ENCODE assay signal across 26 cellular contexts in the genomic region with DNA sequence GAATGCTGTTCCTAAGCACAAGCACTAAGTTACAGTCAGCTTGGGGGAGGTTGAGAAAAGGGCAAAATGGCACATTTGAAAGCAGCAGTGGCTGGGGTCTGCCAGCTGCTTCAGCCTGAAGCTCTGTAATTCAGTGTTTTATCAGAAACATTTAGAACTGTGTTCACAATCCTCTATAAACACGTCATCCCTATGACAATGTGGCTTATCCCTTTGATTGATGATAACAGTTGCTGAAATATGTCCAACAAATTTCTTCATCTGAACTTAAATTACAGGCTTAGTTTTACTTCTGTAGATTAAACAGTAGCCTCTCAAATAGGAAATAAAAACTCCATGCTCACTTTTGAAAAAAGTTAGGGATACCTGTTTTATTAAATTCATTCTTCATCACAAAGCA.
DNase-seq lines count a peak whose midpoint lies in the region; TF ChIP-seq lines count a peak whose summit lies in the region.
"Had no signal": no experiment of that assay in that cellular context is flagged by ENCODE, and none has a peak within 500 bp of the region (broad histone marks: within the 10 kb centered on the region; RNA-seq: fewer than 3 reads in every experiment).

No MANE protein-coding gene starts in this region.

- no peak for TF ChIP-seq CTCF in esophagus muscularis mucosa (IDR thresholded peaks at IDR 0.05)

- TF ChIP-seq POLR2A in esophagus muscularis mucosa (IDR thresholded peaks at IDR 0.05; ENCODE audit: low read depth): no peak

- peak overlapping the region in 3 of 4 donors; percentile 50 to 63 (median 60) for H3K27ac ChIP-seq in esophagus muscularis mucosa (replicated peaks in 1 of 4)
- H3K27ac ChIP-seq: gastrocnemius medialis, prostate gland, spleen, testis had no signal

- H3K4me1 ChIP-seq in esophagus muscularis mucosa: peaks cover 3 to 23% (median 16%) of the 10 kb centered on the region in 4 donors
- H3K4me1 ChIP-seq: gastrocnemius medialis, prostate gland, spleen had no signal

- DNase-seq in AG20443 (ENCODE audit: low spot score) (peak; percentile 36), NCI-H226 (peak; percentile 32), esophagus muscularis mucosa (ENCODE audit: extremely low spot score) (peak; percentile 75), myocyte (ENCODE audit: low read depth) (peak; percentile 69), inferior parietal cortex (ENCODE audit: extremely low spot score) (no peak)
- no peak for DNase-seq in stimulated activated CD4-positive, alpha-beta T cell treated with anti-CD3 and anti-CD28 coated beads, Interleukin-15, amount 100 ng/mL, for 24 hours
- DNase-seq in NK-92 treated with Interleukin-12 subunit alpha and Interleukin-12 subunit beta, amount 100 ng/mL, for 24 hours (lab: John Stamatoyannopoulos, UW): no peak
- DNase-seq in effector CD4-positive, alpha-beta T cell: no peak
- DNase-seq: ACHN; activated B cell treated with CpG ODN at 0.5 μM for 24 hours; activated CD8-positive, alpha-beta T cell treated with anti-CD3 and anti-CD28 coated beads for 36 hours; activated T-cell treated with anti-CD3 and anti-CD28 coated beads, Interleukin-2, amount 50 U/mL, for 1 hour; CD4-positive, CD25-positive, alpha-beta regulatory T cell; endodermal cell; gastrocnemius medialis; HFFc6; Karpas-422; left cardiac atrium; mesendoderm; NCI-H1105; NCI-H69; SIG-M5; spleen; T-helper 2 cell; testis had no signal

- H3K4me3 ChIP-seq in esophagus muscularis mucosa: no peak overlapping the region
- H3K4me3 ChIP-seq: gastrocnemius medialis, prostate gland, spleen, testis had no signal

- TF ChIP-seq EP300 in esophagus muscularis mucosa (IDR thresholded peaks at IDR 0.05): no peak

- WGBS in esophagus muscularis mucosa: 25% methylated on average over 1 of the region's 1 CpG

- H3K27me3 ChIP-seq in esophagus muscularis mucosa: no peaks in the 10 kb centered on the region
- H3K27me3 ChIP-seq: gastrocnemius medialis, spleen, testis had no signal

- no peaks in the 10 kb centered on the region for H3K9me3 ChIP-seq in esophagus muscularis mucosa
- H3K9me3 ChIP-seq: gastrocnemius medialis, prostate gland, spleen, testis had no signal

- no peaks in the 10 kb centered on the region for H3K36me3 ChIP-seq in esophagus muscularis mucosa
- H3K36me3 ChIP-seq: gastrocnemius medialis, prostate gland, spleen had no signal

- intact Hi-C loops in esophagus muscularis mucosa (cut with DNase I): no loop called here

Comparison
In these comparisons a context has a peak if more than half of its experiments do, and no peak if none do; other contexts are left out.
1. DNase-seq: peak in AG20443 (single experiment), NCI-H226 (single experiment), esophagus muscularis mucosa (single experiment) and myocyte (single experiment); none in stimulated activated CD4-positive, alpha-beta T cell treated with anti-CD3 and anti-CD28 coated beads, Interleukin-15, amount 100 ng/mL, for 24 hours (single experiment), inferior parietal cortex (single experiment), NK-92 treated with Interleukin-12 subunit alpha and Interleukin-12 subunit beta, amount 100 ng/mL, for 24 hours (single experiment) and effector CD4-positive, alpha-beta T cell (single experiment).